In genomic region chr6:33787336-33787953, GRCh38 we compare ENCODE assay signal across 8 cellular contexts. TPM values are rescaled to one million over a fixed set of nuclear protein-coding genes. Genes with fewer than 3 reads are reported as not detected.
DNase-seq lines count a peak whose midpoint lies in the region; ATAC-seq and TF ChIP-seq lines count a peak whose summit lies in the region.

No MANE protein-coding gene starts in this region.

- H3K27me3 ChIP-seq in layer of hippocampus (ENCODE audit: control insufficient read depth, insufficient read depth, low read length), result no peaks in the 10 kb centered on the region

- ATAC-seq in activated T-cell treated with anti-CD3 and anti-CD28 coated beads, Interleukin-2, amount 50 U/mL, for 72 hours (replicated peaks in 1 of 2), result peak in 1 of 2 donors; percentile 14

- H3K4me3 Mint-ChIP-seq in activated T-cell treated with anti-CD3 and anti-CD28 coated beads, Interleukin-2, amount 50 U/mL, for 72 hours, result peak overlapping the region; percentile 87 to 97
- peak overlapping the region; percentile 96 for H3K4me3 Mint-ChIP-seq in type B pancreatic cell

- peaks cover 4 to 17% of the 10 kb centered on the region in 2 donors for H3K36me3 Mint-ChIP-seq in activated T-cell treated with anti-CD3 and anti-CD28 coated beads, Interleukin-2, amount 50 U/mL, for 72 hours (ENCODE audit: insufficient read depth in 2 of 2)
- peaks cover 17% of the 10 kb centered on the region for H3K36me3 Mint-ChIP-seq in type B pancreatic cell

- no peak for DNase-seq in activated T-cell treated with anti-CD3 and anti-CD28 coated beads, Interleukin-2, amount 50 U/mL, for 72 hours
- DNase-seq in activated T-cell treated with anti-CD3 and anti-CD28 coated beads, Interleukin-2, amount 50 U/mL, for 1 hour, result no peak
- DNase-seq in type B pancreatic cell (ENCODE audit: extremely low spot score, unreplicated experiment), result no peak
- DNase-seq in kidney tubule cell (ENCODE audit: low spot score), result no peak
- DNase-seq in inferior parietal cortex (ENCODE audit: extremely low spot score), result no peak
- DNase-seq in posterior vena cava (ENCODE audit: low spot score), result no peak

- peak overlapping the region; percentile 97 for H3K27ac ChIP-seq in adipose tissue (ENCODE audit: low read depth, low read length)
- H3K27ac ChIP-seq in layer of hippocampus (ENCODE audit: low read depth, low read length), result peak overlapping the region; percentile 88

- no peak for TF ChIP-seq CTCF in type B pancreatic cell (conservative IDR thresholded peaks at IDR 0.05)

- 31 to 46% (median 46%) methylated on average over 7 of the region's 7 CpGs for WGBS in adipose tissue, 3 donors

- peaks cover 0 to 1% of the 10 kb centered on the region in 2 donors for H3K9me3 Mint-ChIP-seq in activated T-cell treated with anti-CD3 and anti-CD28 coated beads, Interleukin-2, amount 50 U/mL, for 72 hours
- no peaks in the 10 kb centered on the region for H3K9me3 Mint-ChIP-seq in type B pancreatic cell

- no peaks in the 10 kb centered on the region for H3K27me3 Mint-ChIP-seq in activated T-cell treated with anti-CD3 and anti-CD28 coated beads, Interleukin-2, amount 50 U/mL, for 72 hours (ENCODE audit: low read depth)
- H3K27me3 Mint-ChIP-seq in type B pancreatic cell, result no peaks in the 10 kb centered on the region

- intact Hi-C loops in posterior vena cava (cut with DNase I), result no loop called here

- H3K4me1 Mint-ChIP-seq in activated T-cell treated with anti-CD3 and anti-CD28 coated beads, Interleukin-2, amount 50 U/mL, for 72 hours (ENCODE audit: low read depth), result peaks cover 56% of the 10 kb centered on the region
- H3K4me1 Mint-ChIP-seq in type B pancreatic cell (ENCODE audit: unreplicated experiment), result peaks cover 63% of the 10 kb centered on the region

- peak overlapping the region; percentile 86 for H3K27ac Mint-ChIP-seq in activated T-cell treated with anti-CD3 and anti-CD28 coated beads, Interleukin-2, amount 50 U/mL, for 72 hours
- H3K27ac Mint-ChIP-seq in type B pancreatic cell, result peak overlapping the region; percentile 93

RNA-seq across cellular contexts. Expression of gene LEMD2, which starts 1.5 kb away (rescaled TPM):
- total RNA-seq in activated T-cell treated with anti-CD3 and anti-CD28 coated beads, Interleukin-2, amount 50 U/mL, for 72 hours, result 10 to 100 TPM; 76.4 to 93.8 TPM
- 10 to 100 TPM; 30.3 to 39.5 (median 32.3) TPM for polyA plus RNA-seq in adipose tissue
- 58.2 and 64.7 TPM in 2 replicates for total RNA-seq in type B pancreatic cell (ENCODE audit: low replicate concordance)
- 10 to 100 TPM; 38.0 to 41.4 TPM for total RNA-seq in posterior vena cava

RNA-seq across cellular contexts. Expression of gene MLN, which starts 16.4 kb away (rescaled TPM):
- total RNA-seq in activated T-cell treated with anti-CD3 and anti-CD28 coated beads, Interleukin-2, amount 50 U/mL, for 72 hours, result not detected
- polyA plus RNA-seq in adipose tissue, result not detected
- 0.65 and 4.6 TPM in 2 replicates for total RNA-seq in type B pancreatic cell (ENCODE audit: low replicate concordance)
- total RNA-seq in posterior vena cava, result not detected

RNA-seq across cellular contexts. Expression of gene IP6K3, which starts 40.7 kb away (rescaled TPM):
- not detected for total RNA-seq in activated T-cell treated with anti-CD3 and anti-CD28 coated beads, Interleukin-2, amount 50 U/mL, for 72 hours
- 1 to 10 TPM in 1 of 3 donors, under 1 TPM in 2; 0.24 to 2.3 (median 0.56) TPM for polyA plus RNA-seq in adipose tissue
- total RNA-seq in type B pancreatic cell (ENCODE audit: low replicate concordance), result 0.75 TPM in 1 of 2 replicates, not detected in the other
- total RNA-seq in posterior vena cava, result under 1 TPM; 0.19 to 0.32 TPM
